In the genomic region with DNA sequence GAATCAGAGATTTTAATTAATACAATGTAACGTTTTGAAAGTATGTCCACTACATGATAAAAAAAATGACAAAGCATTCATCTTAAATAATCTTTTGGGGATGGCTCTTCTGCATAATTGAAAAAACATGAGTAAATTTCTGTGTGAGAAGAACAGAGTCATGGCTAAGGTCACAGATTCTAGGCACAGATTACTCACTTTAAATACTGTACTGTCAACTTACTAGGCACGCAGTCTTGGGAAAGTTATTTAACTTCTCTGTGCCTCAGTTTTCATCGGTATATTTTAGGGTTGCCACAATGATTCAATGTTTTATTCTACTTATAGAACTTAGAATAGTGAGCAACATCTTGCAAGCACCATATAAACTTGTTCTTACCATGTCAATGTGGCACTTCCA, we compare ENCODE assay signal across 20 cellular contexts. TPM values are rescaled to one million over a fixed set of nuclear protein-coding genes. Genes with fewer than 3 reads are reported as not detected.
DNase-seq lines count a peak whose midpoint lies in the region; ATAC-seq and TF ChIP-seq lines count a peak whose summit lies in the region.
"Had no signal": no experiment of that assay in that cellular context is flagged by ENCODE, and none has a peak within 500 bp of the region (broad histone marks: within the 10 kb centered on the region; RNA-seq: fewer than 3 reads in every experiment).

No MANE protein-coding gene starts in this region.

- no peak for TF ChIP-seq CTCF in brain microvascular endothelial cell (IDR thresholded peaks at IDR 0.05; ENCODE audit: low read depth, low read length, missing control alignments)
- no peak for TF ChIP-seq CTCF in osteoblast (IDR thresholded peaks at IDR 0.05; ENCODE audit: extremely low read depth, low read depth, low read length)
- TF ChIP-seq CTCF in tibial artery (IDR thresholded peaks at IDR 0.05) = no peak
- no peak for TF ChIP-seq CTCF in glutamatergic neuron (IDR thresholded peaks at IDR 0.05; ENCODE audit: partially characterized antibody, unreplicated experiment)

- H3K4me2 ChIP-seq in osteoblast (ENCODE audit: insufficient read depth, low read length) = peak overlapping the region; percentile 65

- H3K27me3 ChIP-seq in brain microvascular endothelial cell (replicated peaks) (no peaks in the 10 kb centered on the region), osteoblast (ENCODE audit: insufficient read depth, low read length) (no peaks in the 10 kb centered on the region), tibial artery (no peaks in the 10 kb centered on the region)

- H3K9me3 Mint-ChIP-seq in glutamatergic neuron (ENCODE audit: unreplicated experiment) = no peaks in the 10 kb centered on the region
- H3K9me3 Mint-ChIP-seq: H9 had no signal

- H3K4me3 ChIP-seq in brain microvascular endothelial cell (ENCODE audit: low read depth, low read length) = no peak overlapping the region
- H3K4me3 ChIP-seq in osteoblast (ENCODE audit: insufficient read depth, low read length) = no peak overlapping the region
- H3K4me3 ChIP-seq in tibial artery = no peak overlapping the region
- H3K4me3 ChIP-seq: A549 had no signal

- no peaks in the 10 kb centered on the region for H4K20me1 ChIP-seq in osteoblast (ENCODE audit: insufficient read depth, low read length)

- in situ Hi-C loops in brain microvascular endothelial cell (cut with HindIII; ENCODE audit: low pct_ligation_motif_present, low sequenced_read_pairs) = no loop called here

- H3K36me3 Mint-ChIP-seq in glutamatergic neuron (ENCODE audit: unreplicated experiment) = no peaks in the 10 kb centered on the region

- peaks cover 32% of the 10 kb centered on the region for H3K4me1 ChIP-seq in osteoblast (ENCODE audit: insufficient read depth, low read length)
- peaks cover 0 to 28% (median 8%) of the 10 kb centered on the region in 4 donors for H3K4me1 ChIP-seq in tibial artery

- H3K27ac Mint-ChIP-seq in glutamatergic neuron (ENCODE audit: unreplicated experiment) = no peak overlapping the region
- H3K27ac Mint-ChIP-seq: H9 had no signal

- peak; percentile 46 for DNase-seq in EH (ENCODE audit: low read depth)
- peak; percentile 35 for DNase-seq in LHCN-M2 (ENCODE audit: low read depth)
- no peak for DNase-seq in brain microvascular endothelial cell
- DNase-seq in osteoblast (ENCODE audit: insufficient read length, low spot score, missing footprints) = no peak
- no peak for DNase-seq in tibial artery
- no peak for DNase-seq in glutamatergic neuron
- no peak for DNase-seq in activated T-cell treated with anti-CD3 and anti-CD28 coated beads for 4 hours
- DNase-seq: C1 segment of cervical spinal cord; DMS79; H9; NCI-H1105; NCI-H2081 treated with DMSO at 0.1 percent for 48 hours; NCI-H748 treated with DMSO at 0.1 percent for 48 hours; NK-92 treated with Interleukin-12 subunit alpha and Interleukin-12 subunit beta, amount 100 ng/mL, for 24 hours; Right ventricle myocardium superior had no signal

- ATAC-seq in HG02852 (IDR thresholded peaks at IDR 0.05; ENCODE audit: unreplicated experiment) = no peak
- ATAC-seq: A549 had no signal

- H3K4me1 Mint-ChIP-seq in glutamatergic neuron (ENCODE audit: low read depth, unreplicated experiment) = peaks cover 21% of the 10 kb centered on the region
- H3K4me1 Mint-ChIP-seq: H9 had no signal

- H3K36me3 ChIP-seq in brain microvascular endothelial cell (replicated peaks) (no peaks in the 10 kb centered on the region), osteoblast (ENCODE audit: insufficient read depth, low read length) (no peaks in the 10 kb centered on the region), tibial artery (no peaks in the 10 kb centered on the region)

- no peaks in the 10 kb centered on the region for H3K79me2 ChIP-seq in osteoblast (ENCODE audit: insufficient read depth, low read length)

- H2AFZ ChIP-seq in osteoblast (ENCODE audit: low read length) = peak overlapping the region; percentile 9

- no peak overlapping the region for H3K4me3 Mint-ChIP-seq in glutamatergic neuron (ENCODE audit: unreplicated experiment)
- H3K4me3 Mint-ChIP-seq: H9 had no signal

- intact Hi-C loops in tibial artery (cut with DNase I; ENCODE audit: low total_unique reads) = no loop called here

- H3K27ac ChIP-seq in brain microvascular endothelial cell (peak overlapping the region; percentile 68), osteoblast (ENCODE audit: low read depth, low read length) (peak overlapping the region; percentile 78), tibial artery (no peak overlapping the region)

- no peaks in the 10 kb centered on the region for H3K27me3 Mint-ChIP-seq in glutamatergic neuron (ENCODE audit: unreplicated experiment)

- H3K9me3 ChIP-seq in osteoblast (ENCODE audit: low read depth, low read length) (no peaks in the 10 kb centered on the region), tibial artery (no peaks in the 10 kb centered on the region)
- H3K9me3 ChIP-seq: A549 had no signal

RNA-seq across cellular contexts. Expression of a gene that starts 49.2 kb away (rescaled TPM):
- total RNA-seq in LHCN-M2 (2014; rRNA removed) (64.1 and 72.6 TPM in 2 replicates), osteoblast (under 0.01 TPM in 2 replicates), glutamatergic neuron (ENCODE audit: unreplicated experiment) (23.9 TPM)
- 27.8 TPM for polyA plus RNA-seq in LHCN-M2 (2012)
- total RNA-seq: G401, NCI-H460, OCI-LY7 had no signal

Comparison
In these comparisons a context has a peak if more than half of its experiments do, and no peak if none do; other contexts are left out.
1. DNase-seq: peak in EH (single experiment) and LHCN-M2 (single experiment); none in brain microvascular endothelial cell (single experiment), osteoblast (single experiment), tibial artery (0 of 2), glutamatergic neuron (single experiment) and activated T-cell treated with anti-CD3 and anti-CD28 coated beads for 4 hours (single experiment).
2. H3K27ac ChIP-seq: peak in brain microvascular endothelial cell (single experiment) and osteoblast (single experiment); none in tibial artery (0 of 2).
3. RNA of a gene that starts 49.2 kb away (total RNA-seq): 64.1 to 72.6 TPM in LHCN-M2 and 23.9 TPM in glutamatergic neuron (single experiment); under 0.01 TPM in osteoblast; every median in the first group is over 10 times any median in the second.